Comparison of ENCODE assay signal across 8 cellular contexts in the genomic region with DNA sequence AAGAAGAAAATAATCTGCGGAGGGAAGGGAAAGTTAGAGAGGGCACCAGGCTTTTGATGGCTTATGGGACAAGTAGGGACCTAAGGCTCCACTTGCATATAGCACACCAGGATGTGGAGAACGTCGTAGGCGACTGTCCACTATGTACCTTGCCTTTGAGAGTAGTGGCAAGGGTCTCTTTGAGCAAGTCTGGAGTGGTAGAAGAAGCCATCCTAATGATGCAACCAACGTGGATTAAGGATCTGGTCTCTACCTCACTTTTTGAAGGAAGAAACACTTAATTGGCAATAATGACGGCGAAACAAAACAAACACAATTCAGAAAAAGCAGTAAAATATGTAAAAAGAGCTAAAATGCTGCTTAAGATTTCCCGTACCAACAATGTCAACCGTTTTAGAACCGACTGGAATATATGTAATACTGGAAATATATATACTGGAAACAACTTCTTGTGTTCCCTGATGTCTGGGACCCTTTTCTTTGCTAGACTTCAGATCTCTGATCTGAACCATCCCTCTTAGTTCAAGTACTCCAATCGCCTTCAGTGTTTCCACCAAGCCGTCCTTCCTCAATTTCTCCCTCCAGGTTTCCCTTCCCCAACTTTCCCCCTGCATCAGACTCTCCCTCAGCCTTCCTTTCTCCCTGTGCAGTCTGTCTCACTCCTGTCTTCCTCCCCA. TPM values are rescaled to one million over a fixed set of nuclear protein-coding genes. Genes with fewer than 3 reads are reported as not detected.
DNase-seq lines count a peak whose midpoint lies in the region; ATAC-seq and TF ChIP-seq lines count a peak whose summit lies in the region.

No MANE protein-coding gene starts in this region.

- H3K4me3 Mint-ChIP-seq in T-cell, result peak overlapping the region; percentile 83 to 98 (median 89)

- H3K27me3 ChIP-seq in gastrocnemius medialis, result no peaks in the 10 kb centered on the region

- no peaks in the 10 kb centered on the region for H3K27me3 Mint-ChIP-seq in T-cell

- H3K4me3 ChIP-seq in fibroblast of villous mesenchyme (ENCODE audit: low read depth, low read length) (peak overlapping the region; percentile 99), gastrocnemius medialis (peak overlapping the region; percentile 68 to 96 (median 87))

- no peaks in the 10 kb centered on the region for H3K9me3 ChIP-seq in gastrocnemius medialis

- TF ChIP-seq CTCF in fibroblast of villous mesenchyme (IDR thresholded peaks at IDR 0.05; ENCODE audit: insufficient read depth, low read depth, low read length) (no peak), gastrocnemius medialis (IDR thresholded peaks at IDR 0.05 in 4 of 5, conservative IDR thresholded peaks at IDR 0.05 in 1 of 5) (no peak)

- peak overlapping the region; percentile 96 to 99 (median 98) for H3K27ac ChIP-seq in gastrocnemius medialis

- H3K27ac Mint-ChIP-seq in T-cell, result peak overlapping the region; percentile 94 to 96

- no peaks in the 10 kb centered on the region for H3K36me3 ChIP-seq in gastrocnemius medialis

- DNase-seq in T-cell (no peak), fibroblast of villous mesenchyme (ENCODE audit: low read depth) (no peak), gastrocnemius medialis (no peak), middle frontal gyrus (ENCODE audit: extremely low spot score, low spot score) (no peak), NCI-H748 (lab: John Stamatoyannopoulos, UW; ENCODE audit: unreplicated experiment) (no peak), NCI-H524 treated with DMSO at 0.1 percent for 48 hours (lab: John Stamatoyannopoulos, UW) (no peak), HuH-7.5 (ENCODE audit: low spot score) (no peak)

- H3K36me3 Mint-ChIP-seq in T-cell, result peaks cover 7% of the 10 kb centered on the region

- in situ Hi-C loops in gastrocnemius medialis (cut with MboI; ENCODE audit: low sequenced_read_pairs in 4 of 4), result no loop called here

- no peak for TF ChIP-seq POLR2A in gastrocnemius medialis (IDR thresholded peaks at IDR 0.05)

- ATAC-seq in GM21447 (IDR thresholded peaks at IDR 0.05; ENCODE audit: unreplicated experiment), result peak; percentile 2
- ATAC-seq in T-cell (replicated peaks in 1 of 4), result no peak
- no peak for ATAC-seq in gastrocnemius medialis

- CTCF ChIA-PET in T-cell (lab: Charles Lee), result interaction anchor here in 1 of 2 donors (0.7 to 1.5 kb wide), 2 partner anchors 9 to 98 kb away, joined by 3 to 6 read pairs; no protein-coding TSS in a partner anchor

- POLR2A ChIA-PET in T-cell (lab: Charles Lee), result interaction anchor here in 1 of 2 donors (0.6 to 0.7 kb wide), 2 partner anchors 27 to 89 kb away, joined by 3 to 10 read pairs; no protein-coding TSS in a partner anchor

- H3K4me1 Mint-ChIP-seq in T-cell, result peaks cover 31 to 39% (median 34%) of the 10 kb centered on the region in 3 donors

- H3K4me1 ChIP-seq in gastrocnemius medialis, result peaks cover 19 to 28% of the 10 kb centered on the region in 2 donors

- intact Hi-C loops in gastrocnemius medialis (cut with DNase I; ENCODE audit: low total_unique reads), result loop anchor here (2.0 kb wide), 1 partner anchor 60 kb away; the partner anchor contains the start of gene TMEM39B

- no peaks in the 10 kb centered on the region for H3K9me3 Mint-ChIP-seq in T-cell

RNA-seq across cellular contexts. Expression of gene KHDRBS1, which starts 0.8 kb away (rescaled TPM):
- total RNA-seq in T-cell (100 to 1,000 TPM in 3 of 5 donors, 10 to 100 TPM in 2; 98.9 to 115 (median 111) TPM), fibroblast of villous mesenchyme (50.3 and 51.0 TPM in 2 replicates), gastrocnemius medialis (10 to 100 TPM; 19.9 to 50.3 (median 34.6) TPM)

RNA-seq across cellular contexts. Expression of gene TMEM39B, which starts 59.9 kb away (rescaled TPM):
- total RNA-seq in T-cell (10 to 100 TPM; 14.5 to 28.1 (median 24.5) TPM), fibroblast of villous mesenchyme (5.6 and 5.8 TPM in 2 replicates), gastrocnemius medialis (10 to 100 TPM in 2 of 4 donors, 1 to 10 TPM in 2; 2.5 to 11.1 (median 6.7) TPM)
